ENCODE assay signal across 8 cellular contexts in the genomic region with DNA sequence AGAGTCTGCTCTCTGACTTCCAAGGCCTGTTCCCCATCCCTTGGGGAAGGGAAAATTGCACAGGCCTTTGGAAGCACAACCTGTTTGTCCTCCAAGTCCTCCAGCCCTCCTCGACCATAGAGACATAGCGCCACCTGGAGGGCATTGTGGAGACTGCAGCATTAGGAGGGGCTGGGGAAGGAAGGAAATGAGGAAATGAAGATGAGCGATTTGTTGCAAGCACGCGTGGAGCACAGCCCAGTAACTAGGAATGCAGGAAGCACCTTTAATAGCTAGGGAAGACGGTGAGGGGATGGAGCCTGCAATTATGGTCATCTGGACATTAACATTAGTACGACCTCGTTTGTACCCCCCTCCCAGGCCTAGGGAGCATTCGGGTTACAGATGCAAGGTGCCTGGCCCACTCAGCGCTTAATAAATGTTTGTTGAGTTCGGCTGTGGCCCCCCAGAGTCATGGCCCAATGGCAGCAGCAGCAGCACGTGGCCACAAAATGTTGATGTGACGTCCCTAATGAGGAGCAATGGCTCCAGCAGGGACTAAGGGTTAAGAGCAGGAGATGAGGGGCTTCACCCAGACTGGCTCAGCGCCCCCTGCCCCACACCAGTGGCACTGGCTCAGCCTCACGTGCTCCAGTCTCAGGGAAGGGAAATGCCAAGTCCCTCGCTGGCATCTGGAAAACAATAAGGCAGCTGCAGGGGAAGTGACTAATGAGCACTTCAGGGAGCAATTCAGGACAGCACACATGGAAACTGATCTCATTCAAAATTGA. TPM values are rescaled to one million over a fixed set of nuclear protein-coding genes. Genes with fewer than 3 reads are reported as not detected.
DNase-seq lines count a peak whose midpoint lies in the region; ATAC-seq and TF ChIP-seq lines count a peak whose summit lies in the region.

No MANE protein-coding gene starts in this region.

- no peaks in the 10 kb centered on the region for H4K20me1 ChIP-seq in hepatocyte (ENCODE audit: insufficient read depth, poor library complexity, severe bottlenecking)

- H3K79me2 ChIP-seq in hepatocyte = no peaks in the 10 kb centered on the region

- H3K4me3 ChIP-seq in hepatocyte = no peak overlapping the region

- H3K27me3 ChIP-seq in hepatocyte = no peaks in the 10 kb centered on the region

- H3K4me2 ChIP-seq in hepatocyte = peak overlapping the region; percentile 65

- DNase-seq in activated gamma-delta T cell treated with Interleukin-2 at 50 U/mL for 16 hours (peak; percentile 84), activated gamma-delta T cell (lab: John Stamatoyannopoulos, UW) (no peak), NCI-H1930 (lab: John Stamatoyannopoulos, UW) (peak; percentile 64 to 73), T-helper 22 cell (ENCODE audit: low read depth) (peak; percentile 41), astrocyte of the hippocampus (ENCODE audit: low read depth, low spot score) (peak; percentile 93), hepatocyte (ENCODE audit: low spot score) (peak; percentile 89), sciatic nerve (ENCODE audit: low spot score) (peak; percentile 92)

- 7% methylated on average over 15 of the region's 16 CpGs for WGBS in hepatocyte (ENCODE audit: low lambda C conversion rate, missing lambda C conversion rate)

- no peaks in the 10 kb centered on the region for H3K9me2 ChIP-seq in hepatocyte (replicated peaks; ENCODE audit: insufficient read depth)

- ATAC-seq in sciatic nerve = peak; percentile 90
- no peak for ATAC-seq in HG03159 (IDR thresholded peaks at IDR 0.05; ENCODE audit: unreplicated experiment)

- intact Hi-C loops in sciatic nerve (cut with DNase I) = loop anchor here (5.0 kb wide), 1 partner anchor 282 kb away; no protein-coding TSS in a partner anchor

- H3K27ac ChIP-seq in hepatocyte = no peak overlapping the region

- H2AFZ ChIP-seq in hepatocyte = no peak overlapping the region

- no peaks in the 10 kb centered on the region for H3K36me3 ChIP-seq in hepatocyte (replicated peaks; ENCODE audit: insufficient read depth, low read depth)

- no peaks in the 10 kb centered on the region for H3K4me1 ChIP-seq in hepatocyte (ENCODE audit: insufficient read depth)

- H3K9me3 ChIP-seq in hepatocyte (ENCODE audit: low read depth) = no peaks in the 10 kb centered on the region

- TF ChIP-seq CTCF in hepatocyte (IDR thresholded peaks at IDR 0.05; ENCODE audit: poor library complexity) = peak; percentile 96

RNA-seq across cellular contexts. Expression of a gene that starts 8.0 kb away (rescaled TPM):
- total RNA-seq in hepatocyte = 38.5 and 41.7 TPM in 2 replicates
- polyA plus RNA-seq in hepatocyte = 39.4 and 45.5 TPM in 2 replicates
- total RNA-seq in sciatic nerve = 8.2 TPM

RNA-seq across cellular contexts. Expression of a gene that starts 13.9 kb away (rescaled TPM):
- total RNA-seq in hepatocyte = 40.1 and 44.8 TPM in 2 replicates
- 47.4 and 48.1 TPM in 2 replicates for polyA plus RNA-seq in hepatocyte
- total RNA-seq in sciatic nerve = 20.6 TPM

RNA-seq across cellular contexts. Expression of a gene that starts 58.3 kb away (rescaled TPM):
- total RNA-seq in hepatocyte = 0.10 and 0.28 TPM in 2 replicates
- polyA plus RNA-seq in hepatocyte = 0.81 and 1.3 TPM in 2 replicates
- 0.18 TPM for total RNA-seq in sciatic nerve
